ENCODE assay signal across 19 cellular contexts in genomic region chr22:18523328-18523727, GRCh38. TPM values are rescaled to one million over a fixed set of nuclear protein-coding genes. Genes with fewer than 3 reads are reported as not detected.
"Had no signal": no experiment of that assay in that cellular context is flagged by ENCODE, and none has a peak within 500 bp of the region (broad histone marks: within the 10 kb centered on the region; RNA-seq: fewer than 3 reads in every experiment).

No MANE protein-coding gene starts in this region.

RNA-seq across cellular contexts. Expression of gene TMEM191B, which starts 4.3 kb away (rescaled TPM):
- total RNA-seq: endothelial cell of umbilical vein, lung microvascular endothelial cell, smooth muscle cell, subcutaneous adipose tissue, urinary bladder had no signal

RNA-seq across cellular contexts. Expression of gene GGTLC3, which starts 5.4 kb away (rescaled TPM):
- total RNA-seq: dermis blood vessel endothelial cell; endothelial cell of umbilical vein; epithelial cell of proximal tubule; esophagus squamous epithelium; heart right ventricle; kidney epithelial cell; left cardiac atrium; lower leg skin; lung microvascular endothelial cell; mesothelial cell of epicardium; mucosa of gallbladder; naive thymus-derived CD8-positive, alpha-beta T cell; osteocyte; pulmonary artery endothelial cell; smooth muscle cell; stomach; subcutaneous adipose tissue; temporal lobe; urinary bladder had no signal
- polyA plus RNA-seq: endothelial cell of umbilical vein, heart right ventricle, smooth muscle cell, urinary bladder had no signal
